Comparison of ENCODE assay signal across 8 cellular contexts in the genomic region with DNA sequence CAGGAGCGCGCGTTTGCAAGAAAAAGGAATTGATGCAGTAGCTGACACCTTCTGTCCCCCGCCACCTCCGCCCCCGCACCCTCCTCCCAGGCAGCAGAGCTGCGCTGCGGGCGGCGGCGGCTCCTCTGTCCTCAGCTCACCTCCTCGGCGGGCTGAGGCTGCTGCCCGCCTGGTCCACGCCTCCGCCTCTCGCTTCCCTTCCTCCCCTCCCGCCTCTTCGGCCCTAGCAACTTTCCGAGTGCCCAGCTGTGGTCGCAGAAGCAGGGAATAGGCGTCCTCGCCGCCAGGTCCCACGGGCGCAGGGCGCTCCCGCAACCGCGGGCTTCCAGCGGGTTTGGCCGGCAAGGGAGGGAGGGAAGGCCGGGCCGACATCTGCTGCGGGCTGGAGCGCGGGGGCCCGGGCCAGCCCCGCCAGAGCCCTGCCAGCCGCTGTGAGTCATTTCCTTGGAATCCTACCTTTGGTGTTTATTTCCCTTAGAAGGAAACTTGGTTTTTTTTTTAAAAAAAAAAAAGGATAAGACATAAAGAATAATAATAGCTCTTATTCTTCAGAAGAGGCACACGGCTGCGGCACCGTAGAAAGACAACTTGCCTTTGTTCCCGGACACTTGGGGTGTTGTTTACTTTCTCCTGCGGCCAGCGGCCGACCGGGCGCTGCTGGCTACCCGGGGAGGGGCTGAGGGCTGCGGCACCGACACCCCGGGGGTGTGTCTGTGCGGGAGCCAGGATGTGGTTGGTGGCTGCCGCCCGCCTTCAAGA. TPM values are rescaled to one million over a fixed set of nuclear protein-coding genes. Genes with fewer than 3 reads are reported as not detected.
DNase-seq lines count a peak whose midpoint lies in the region; ATAC-seq, FAIRE-seq and TF ChIP-seq lines count a peak whose summit lies in the region.

No MANE protein-coding gene starts in this region.

- H3K9me3 ChIP-seq in left lung = no peaks in the 10 kb centered on the region
- H3K9me3 ChIP-seq in CD4-positive, alpha-beta memory T cell (ENCODE audit: control insufficient read depth in 1 of 2, low read length in 2 of 2) = no peaks in the 10 kb centered on the region

- TF ChIP-seq POLR2A in GM12891 (IDR thresholded peaks at IDR 0.05; ENCODE audit: low read depth, low read length) = no peak

- H3K27ac ChIP-seq in RWPE1 (peak overlapping the region; percentile 95), dorsolateral prefrontal cortex (peak overlapping the region; percentile 13 to 95 (median 86)), left lung (peak overlapping the region; percentile 72 to 77)
- no peak overlapping the region for H3K27ac ChIP-seq in CD4-positive, alpha-beta memory T cell (ENCODE audit: low read depth, low read length)

- H3K27me3 Mint-ChIP-seq in CD4-positive, alpha-beta memory T cell = peaks cover 40 to 46% of the 10 kb centered on the region in 2 donors

- H3K9me3 Mint-ChIP-seq in CD4-positive, alpha-beta memory T cell = peaks cover 0 to 4% (median 0%) of the 10 kb centered on the region in 8 donors

- ATAC-seq in Right ventricle myocardium inferior (peak; percentile 19), left lung (peak; percentile 85)
- ATAC-seq in stimulated activated naive CD8-positive, alpha-beta T cell treated with anti-CD3 and anti-CD28 coated beads, Interleukin-15, Interleukin-2, amounts not matched to agents 100 U/mL and 50 U/mL, for 24 hours = peak; percentile 24

- H3K27me3 ChIP-seq in dorsolateral prefrontal cortex (no peaks in the 10 kb centered on the region), left lung (peaks cover 3 to 71% of the 10 kb centered on the region in 2 donors)
- peaks cover 33% of the 10 kb centered on the region for H3K27me3 ChIP-seq in CD4-positive, alpha-beta memory T cell (ENCODE audit: insufficient read depth, low read length)

- H3K27ac Mint-ChIP-seq in CD4-positive, alpha-beta memory T cell = no peak overlapping the region

- H3K36me3 ChIP-seq in left lung = no peaks in the 10 kb centered on the region
- H3K36me3 ChIP-seq in CD4-positive, alpha-beta memory T cell (ENCODE audit: insufficient read depth, low read length) = no peaks in the 10 kb centered on the region

- no peaks in the 10 kb centered on the region for H3K36me3 Mint-ChIP-seq in CD4-positive, alpha-beta memory T cell

- no peak for TF ChIP-seq CTCF in RWPE1 (conservative IDR thresholded peaks at IDR 0.05; ENCODE audit: low read depth)
- peak in 2 of 56 donors; percentile 3 to 27 for TF ChIP-seq CTCF in dorsolateral prefrontal cortex (IDR thresholded peaks at IDR 0.05 in 54 of 56, conservative IDR thresholded peaks at IDR 0.05 in 2 of 56; ENCODE audit: low read depth in 1 of 56, partially characterized antibody in 56 of 56)
- TF ChIP-seq CTCF in left lung (IDR thresholded peaks at IDR 0.05) = no peak

- POLR2A ChIA-PET in RWPE1 (lab: Yijun Ruan, JAX; ENCODE audit: low non-redundant PET) = no interaction called here
- POLR2A ChIA-PET in CD4-positive, alpha-beta memory T cell (lab: Charles Lee; ENCODE audit: partially characterized antibody) = no interaction called here

- CTCF ChIA-PET in RWPE1 (lab: Yijun Ruan, JAX) = interaction anchor here (0.7 to 1.5 kb wide), 2 partner anchors 45 to 127 kb away, joined by 3 to 6 read pairs; no protein-coding TSS in a partner anchor
- CTCF ChIA-PET in CD4-positive, alpha-beta memory T cell (lab: Charles Lee; ENCODE audit: partially characterized antibody) = no interaction called here

- H3K4me1 ChIP-seq in left lung = peaks cover 0 to 10% of the 10 kb centered on the region in 2 donors
- H3K4me1 ChIP-seq in CD4-positive, alpha-beta memory T cell (ENCODE audit: insufficient read depth, low read length) = peaks cover 12% of the 10 kb centered on the region

- peak overlapping the region; percentile 53 to 90 (median 75) for H3K4me3 ChIP-seq in dorsolateral prefrontal cortex
- H3K4me3 ChIP-seq in left lung = peak overlapping the region; percentile 49
- H3K4me3 ChIP-seq in CD4-positive, alpha-beta memory T cell (ENCODE audit: low read length in 2 of 2) = peak overlapping the region in 1 of 2 donors; percentile 19

- H3K4me1 Mint-ChIP-seq in CD4-positive, alpha-beta memory T cell = peaks cover 3 to 14% (median 10%) of the 10 kb centered on the region in 4 donors

- DNase-seq in Right ventricle myocardium inferior (ENCODE audit: missing footprints) = peak; percentile 73
- DNase-seq in cardiac septum (ENCODE audit: low spot score) = no peak
- peak; percentile 73 for DNase-seq in RWPE1 (ENCODE audit: low spot score)
- peak; percentile 33 to 75 (median 58) for DNase-seq in dorsolateral prefrontal cortex
- DNase-seq in left lung = peak; percentile 63 to 88
- peak; percentile 39 for DNase-seq in stimulated activated naive CD8-positive, alpha-beta T cell treated with anti-CD3 and anti-CD28 coated beads, Interleukin-15, Interleukin-2, amounts not matched to agents 100 U/mL and 50 U/mL, for 24 hours
- no peak for DNase-seq in CD4-positive, alpha-beta memory T cell
- no peak for DNase-seq in GM12891 (ENCODE audit: insufficient read length, low spot score)

- peak overlapping the region in 4 of 8 donors; percentile 32 to 73 (median 38) for H3K4me3 Mint-ChIP-seq in CD4-positive, alpha-beta memory T cell

- no peak for FAIRE-seq in GM12891 (lab: Jason Lieb, UNC)

- intact Hi-C loops in Right ventricle myocardium inferior (cut with DNase I) (loop anchor here (10.0 kb wide), 1 partner anchor 409 kb away; a partner anchor contains a TSS), cardiac septum (cut with DNase I) (loop anchor here (2.0 to 10.0 kb wide), 2 partner anchors 67 to 161 kb away; no protein-coding TSS in a partner anchor), dorsolateral prefrontal cortex (cut with DNase I) (loop anchor here (1.0 to 10.0 kb wide), 6 partner anchors 17 to 359 kb away; no protein-coding TSS in a partner anchor), left lung (cut with DNase I) (no loop called here)
- intact Hi-C loops in CD4-positive, alpha-beta memory T cell (cut with micrococcal nuclease) = no loop called here

TF ChIP-seq in GM12891, 5 proteins besides CTCF, POLR2A, EP300 and RAD21:
- TF ChIP-seq POU2F2 (IDR thresholded peaks at IDR 0.05; ENCODE audit: low read depth, low read length) (no peak), TAF1 (IDR thresholded peaks at IDR 0.05; ENCODE audit: low read depth, low read length) (no peak), SPI1 (IDR thresholded peaks at IDR 0.05; ENCODE audit: low read depth, low read length) (no peak), PAX5 (IDR thresholded peaks at IDR 0.05; ENCODE audit: insufficient read depth, low read length, severe bottlenecking) (no peak), POLR2AphosphoS5 (IDR thresholded peaks at IDR 0.05; ENCODE audit: low read depth, low read length) (no peak)
TF ChIP-seq in GM12891: peak in this region for 0.

RNA-seq across cellular contexts. Expression of a gene that starts 1.1 kb away (rescaled TPM):
- total RNA-seq in Right ventricle myocardium inferior (5.1 TPM), cardiac septum (3.7 TPM), dorsolateral prefrontal cortex (10 to 100 TPM in 23 of 120 experiments, 1 to 10 TPM in 97; 2.2 to 13.5 (median 7.3) TPM), left lung (1 to 10 TPM; 5.0 to 7.5 TPM)
- total RNA-seq in CD4-positive, alpha-beta memory T cell = not detected
- polyA plus RNA-seq in CD4-positive, alpha-beta memory T cell = not detected
- polyA plus RNA-seq in GM12891 (2012; ENCODE audit: low read depth, missing spikeins) = not detected

Comparison
In these comparisons a context has a peak if more than half of its experiments do, and no peak if none do; other contexts are left out.
1. DNase-seq: peak in Right ventricle myocardium inferior (single experiment), RWPE1 (single experiment), dorsolateral prefrontal cortex (10 of 10), left lung (2 of 2) and stimulated activated naive CD8-positive, alpha-beta T cell treated with anti-CD3 and anti-CD28 coated beads, Interleukin-15, Interleukin-2, amounts not matched to agents 100 U/mL and 50 U/mL, for 24 hours (single experiment); none in cardiac septum (single experiment), CD4-positive, alpha-beta memory T cell (0 of 5) and GM12891 (single experiment).
2. ATAC-seq: peak in every context shown above with its lines; median percentile 85 in left lung; 24 in stimulated activated naive CD8-positive, alpha-beta T cell treated with anti-CD3 and anti-CD28 coated beads, Interleukin-15, Interleukin-2, amounts not matched to agents 100 U/mL and 50 U/mL, for 24 hours; 19 in Right ventricle myocardium inferior.
3. intact Hi-C loops: an anchor here in Right ventricle myocardium inferior (10.0 kb wide), cardiac septum (2.0 to 10.0 kb wide) and dorsolateral prefrontal cortex (1.0 to 10.0 kb wide); none called in left lung and CD4-positive, alpha-beta memory T cell.